1 cellular context compared by ENCODE assay signal in the genomic region with DNA sequence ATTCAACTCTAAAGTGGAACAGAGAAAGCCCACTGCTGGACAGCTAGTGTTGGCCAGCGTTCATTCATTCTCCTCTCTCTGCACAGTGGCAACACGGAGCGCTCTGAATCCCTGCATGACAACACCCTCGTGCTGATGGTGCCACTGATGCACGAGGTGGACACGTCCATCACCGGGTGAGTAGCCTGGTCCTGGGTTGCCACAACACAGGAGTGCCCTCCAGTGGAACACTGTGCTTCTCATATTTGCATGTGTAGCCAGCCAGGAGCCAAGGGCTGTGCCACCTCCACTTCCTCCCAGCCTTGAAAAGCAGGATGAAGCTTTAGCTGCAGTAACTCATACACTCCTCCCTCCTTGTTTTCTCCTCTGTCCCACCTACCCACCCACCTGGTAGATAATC.
TF ChIP-seq lines count a peak whose summit lies in the region.

No MANE protein-coding gene starts in this region.

TF ChIP-seq in H1, 55 proteins besides CTCF, POLR2A, EP300 and RAD21 (continued from another document):
- TF ChIP-seq CHD7 (IDR thresholded peaks at IDR 0.05; ENCODE audit: insufficient replicate concordance, low read length) (no peak), KDM4A (IDR thresholded peaks at IDR 0.05; ENCODE audit: low read depth, low read length, severe bottlenecking) (no peak), ASH2L (IDR thresholded peaks at IDR 0.05; ENCODE audit: low read length) (no peak), TAF7 (optimal IDR thresholded peaks at IDR 0.05; ENCODE audit: borderline replicate concordance, low read depth, low read length) (no peak), CREB1 (IDR thresholded peaks at IDR 0.05) (no peak), PHF8 (conservative IDR thresholded peaks at IDR 0.05; ENCODE audit: low read depth, low read length) (no peak), HDAC6 (IDR thresholded peaks at IDR 0.05; ENCODE audit: low read depth, low read length) (no peak), EZH2 (IDR thresholded peaks at IDR 0.05; ENCODE audit: low read depth, low read length, severe bottlenecking) (no peak)
